In the genomic region with DNA sequence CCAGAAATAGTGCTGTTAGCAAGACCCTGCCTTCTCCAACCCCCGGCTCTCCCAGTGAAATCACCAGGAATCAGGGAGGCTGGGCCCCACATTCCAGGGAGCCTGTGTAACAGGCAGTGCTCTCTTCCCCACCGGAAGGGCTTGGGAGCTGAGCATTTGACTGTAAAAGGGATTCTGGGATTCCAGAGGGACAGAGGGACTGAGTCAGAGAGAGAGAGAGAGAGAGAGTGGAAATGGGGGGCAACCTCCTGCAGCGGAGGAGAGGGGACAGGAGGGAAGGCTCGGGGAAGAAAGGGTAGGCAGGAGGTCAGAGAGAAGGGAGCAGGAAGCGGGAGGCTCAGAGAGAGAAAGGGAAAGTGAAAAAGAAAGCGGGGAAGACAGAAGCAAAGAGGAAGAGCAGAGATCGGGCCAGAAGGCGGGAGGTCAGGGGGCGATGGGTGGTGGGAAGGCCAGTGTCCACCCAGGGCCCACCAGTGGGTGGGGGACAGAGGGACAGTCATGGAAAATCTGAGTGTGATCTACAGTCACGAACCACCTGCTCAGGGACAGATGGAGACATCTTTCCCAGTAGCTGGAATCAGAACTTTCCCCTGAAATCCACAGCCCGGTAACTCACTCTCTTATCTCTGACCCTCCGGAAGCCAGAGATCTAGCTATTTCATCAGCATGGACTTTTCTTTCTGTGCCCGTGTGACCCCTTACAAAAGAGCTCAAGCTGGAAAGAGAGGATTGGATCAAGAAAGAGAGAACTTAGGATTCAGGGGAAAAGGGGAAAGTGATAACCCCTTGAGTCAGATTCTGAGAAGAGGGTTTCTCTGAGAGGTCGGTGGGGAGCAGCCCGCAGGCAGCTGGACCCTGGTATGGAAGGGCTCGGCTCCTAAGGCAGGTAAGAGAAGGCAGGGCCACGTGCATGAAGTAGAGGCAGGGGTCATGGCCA, we compare ENCODE assay signal across 1 cellular context.
TF ChIP-seq lines count a peak whose summit lies in the region.

No MANE protein-coding gene starts in this region.

TF ChIP-seq in HepG2, 621 proteins besides CTCF, POLR2A, EP300 and RAD21 (continued from another document and continues in another):
- TF ChIP-seq, protein P1, sequence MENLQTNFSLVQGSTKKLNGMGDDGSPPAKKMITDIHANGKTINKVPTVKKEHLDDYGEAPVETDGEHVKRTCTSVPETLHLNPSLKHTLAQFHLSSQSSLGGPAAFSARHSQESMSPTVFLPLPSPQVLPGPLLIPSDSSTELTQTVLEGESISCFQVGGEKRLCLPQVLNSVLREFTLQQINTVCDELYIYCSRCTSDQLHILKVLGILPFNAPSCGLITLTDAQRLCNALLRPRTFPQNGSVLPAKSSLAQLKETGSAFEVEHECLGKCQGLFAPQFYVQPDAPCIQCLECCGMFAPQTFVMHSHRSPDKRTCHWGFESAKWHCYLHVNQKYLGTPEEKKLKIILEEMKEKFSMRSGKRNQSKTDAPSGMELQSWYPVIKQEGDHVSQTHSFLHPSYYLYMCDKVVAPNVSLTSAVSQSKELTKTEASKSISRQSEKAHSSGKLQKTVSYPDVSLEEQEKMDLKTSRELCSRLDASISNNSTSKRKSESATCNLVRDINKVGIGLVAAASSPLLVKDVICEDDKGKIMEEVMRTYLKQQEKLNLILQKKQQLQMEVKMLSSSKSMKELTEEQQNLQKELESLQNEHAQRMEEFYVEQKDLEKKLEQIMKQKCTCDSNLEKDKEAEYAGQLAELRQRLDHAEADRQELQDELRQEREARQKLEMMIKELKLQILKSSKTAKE (CRISPR knock-in tag; IDR thresholded peaks at IDR 0.05; ENCODE audit: borderline replicate concordance): peak; percentile 25; the same call in 1 of the 2 replicates
- no peak for TF ChIP-seq ZNF224 (CRISPR knock-in tag; IDR thresholded peaks at IDR 0.05)
- TF ChIP-seq, protein P2, sequence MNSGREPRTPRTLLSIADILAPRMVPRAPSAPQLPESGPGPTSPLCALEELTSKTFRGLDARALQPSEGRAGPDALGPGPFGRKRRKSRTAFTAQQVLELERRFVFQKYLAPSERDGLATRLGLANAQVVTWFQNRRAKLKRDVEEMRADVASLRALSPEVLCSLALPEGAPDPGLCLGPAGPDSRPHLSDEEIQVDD (CRISPR knock-in tag; IDR thresholded peaks at IDR 0.05; ENCODE audit: borderline replicate concordance): no peak
- TF ChIP-seq NFRKB (IDR thresholded peaks at IDR 0.05): no peak; the same call in 1 of the 2 replicates
- TF ChIP-seq, protein P3, sequence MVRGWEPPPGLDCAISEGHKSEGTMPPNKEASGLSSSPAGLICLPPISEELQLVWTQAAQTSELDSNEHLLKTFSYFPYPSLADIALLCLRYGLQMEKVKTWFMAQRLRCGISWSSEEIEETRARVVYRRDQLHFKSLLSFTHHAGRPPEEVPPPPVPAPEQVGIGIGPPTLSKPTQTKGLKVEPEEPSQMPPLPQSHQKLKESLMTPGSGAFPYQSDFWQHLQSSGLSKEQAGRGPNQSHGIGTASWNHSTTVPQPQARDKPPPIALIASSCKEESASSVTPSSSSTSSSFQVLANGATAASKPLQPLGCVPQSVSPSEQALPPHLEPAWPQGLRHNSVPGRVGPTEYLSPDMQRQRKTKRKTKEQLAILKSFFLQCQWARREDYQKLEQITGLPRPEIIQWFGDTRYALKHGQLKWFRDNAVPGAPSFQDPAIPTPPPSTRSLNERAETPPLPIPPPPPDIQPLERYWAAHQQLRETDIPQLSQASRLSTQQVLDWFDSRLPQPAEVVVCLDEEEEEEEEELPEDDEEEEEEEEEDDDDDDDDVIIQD (CRISPR knock-in tag; IDR thresholded peaks at IDR 0.05; ENCODE audit: low read depth): 0 out of 2 replicates have a peak, but pooled peaks have one; percentile 52
- TF ChIP-seq, protein P4, sequence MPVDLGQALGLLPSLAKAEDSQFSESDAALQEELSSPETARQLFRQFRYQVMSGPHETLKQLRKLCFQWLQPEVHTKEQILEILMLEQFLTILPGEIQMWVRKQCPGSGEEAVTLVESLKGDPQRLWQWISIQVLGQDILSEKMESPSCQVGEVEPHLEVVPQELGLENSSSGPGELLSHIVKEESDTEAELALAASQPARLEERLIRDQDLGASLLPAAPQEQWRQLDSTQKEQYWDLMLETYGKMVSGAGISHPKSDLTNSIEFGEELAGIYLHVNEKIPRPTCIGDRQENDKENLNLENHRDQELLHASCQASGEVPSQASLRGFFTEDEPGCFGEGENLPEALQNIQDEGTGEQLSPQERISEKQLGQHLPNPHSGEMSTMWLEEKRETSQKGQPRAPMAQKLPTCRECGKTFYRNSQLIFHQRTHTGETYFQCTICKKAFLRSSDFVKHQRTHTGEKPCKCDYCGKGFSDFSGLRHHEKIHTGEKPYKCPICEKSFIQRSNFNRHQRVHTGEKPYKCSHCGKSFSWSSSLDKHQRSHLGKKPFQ (CRISPR knock-in tag; IDR thresholded peaks at IDR 0.05; ENCODE audit: insufficient replicate concordance): no peak
- peak; percentile 32; the same call in 1 of the 2 replicates for TF ChIP-seq MAZ (IDR thresholded peaks at IDR 0.05; ENCODE audit: borderline replicate concordance, low read depth, low read length)
- 0 out of 2 replicates have a peak, but pooled peaks have one; percentile 50 for TF ChIP-seq MAZ (CRISPR knock-in tag; IDR thresholded peaks at IDR 0.05; ENCODE audit: low read depth)
- TF ChIP-seq ZNF225 (CRISPR knock-in tag; IDR thresholded peaks at IDR 0.05): no peak
- TF ChIP-seq, protein P5, sequence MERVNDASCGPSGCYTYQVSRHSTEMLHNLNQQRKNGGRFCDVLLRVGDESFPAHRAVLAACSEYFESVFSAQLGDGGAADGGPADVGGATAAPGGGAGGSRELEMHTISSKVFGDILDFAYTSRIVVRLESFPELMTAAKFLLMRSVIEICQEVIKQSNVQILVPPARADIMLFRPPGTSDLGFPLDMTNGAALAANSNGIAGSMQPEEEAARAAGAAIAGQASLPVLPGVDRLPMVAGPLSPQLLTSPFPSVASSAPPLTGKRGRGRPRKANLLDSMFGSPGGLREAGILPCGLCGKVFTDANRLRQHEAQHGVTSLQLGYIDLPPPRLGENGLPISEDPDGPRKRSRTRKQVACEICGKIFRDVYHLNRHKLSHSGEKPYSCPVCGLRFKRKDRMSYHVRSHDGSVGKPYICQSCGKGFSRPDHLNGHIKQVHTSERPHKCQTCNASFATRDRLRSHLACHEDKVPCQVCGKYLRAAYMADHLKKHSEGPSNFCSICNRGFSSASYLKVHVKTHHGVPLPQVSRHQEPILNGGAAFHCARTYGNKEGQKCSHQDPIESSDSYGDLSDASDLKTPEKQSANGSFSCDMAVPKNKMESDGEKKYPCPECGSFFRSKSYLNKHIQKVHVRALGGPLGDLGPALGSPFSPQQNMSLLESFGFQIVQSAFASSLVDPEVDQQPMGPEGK (CRISPR knock-in tag; IDR thresholded peaks at IDR 0.05): peak; percentile 61
- TF ChIP-seq, protein P6, sequence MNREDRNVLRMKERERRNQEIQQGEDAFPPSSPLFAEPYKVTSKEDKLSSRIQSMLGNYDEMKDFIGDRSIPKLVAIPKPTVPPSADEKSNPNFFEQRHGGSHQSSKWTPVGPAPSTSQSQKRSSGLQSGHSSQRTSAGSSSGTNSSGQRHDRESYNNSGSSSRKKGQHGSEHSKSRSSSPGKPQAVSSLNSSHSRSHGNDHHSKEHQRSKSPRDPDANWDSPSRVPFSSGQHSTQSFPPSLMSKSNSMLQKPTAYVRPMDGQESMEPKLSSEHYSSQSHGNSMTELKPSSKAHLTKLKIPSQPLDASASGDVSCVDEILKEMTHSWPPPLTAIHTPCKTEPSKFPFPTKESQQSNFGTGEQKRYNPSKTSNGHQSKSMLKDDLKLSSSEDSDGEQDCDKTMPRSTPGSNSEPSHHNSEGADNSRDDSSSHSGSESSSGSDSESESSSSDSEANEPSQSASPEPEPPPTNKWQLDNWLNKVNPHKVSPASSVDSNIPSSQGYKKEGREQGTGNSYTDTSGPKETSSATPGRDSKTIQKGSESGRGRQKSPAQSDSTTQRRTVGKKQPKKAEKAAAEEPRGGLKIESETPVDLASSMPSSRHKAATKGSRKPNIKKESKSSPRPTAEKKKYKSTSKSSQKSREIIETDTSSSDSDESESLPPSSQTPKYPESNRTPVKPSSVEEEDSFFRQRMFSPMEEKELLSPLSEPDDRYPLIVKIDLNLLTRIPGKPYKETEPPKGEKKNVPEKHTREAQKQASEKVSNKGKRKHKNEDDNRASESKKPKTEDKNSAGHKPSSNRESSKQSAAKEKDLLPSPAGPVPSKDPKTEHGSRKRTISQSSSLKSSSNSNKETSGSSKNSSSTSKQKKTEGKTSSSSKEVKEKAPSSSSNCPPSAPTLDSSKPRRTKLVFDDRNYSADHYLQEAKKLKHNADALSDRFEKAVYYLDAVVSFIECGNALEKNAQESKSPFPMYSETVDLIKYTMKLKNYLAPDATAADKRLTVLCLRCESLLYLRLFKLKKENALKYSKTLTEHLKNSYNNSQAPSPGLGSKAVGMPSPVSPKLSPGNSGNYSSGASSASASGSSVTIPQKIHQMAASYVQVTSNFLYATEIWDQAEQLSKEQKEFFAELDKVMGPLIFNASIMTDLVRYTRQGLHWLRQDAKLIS (CRISPR knock-in tag; IDR thresholded peaks at IDR 0.05): no peak
- TF ChIP-seq ARNT2 (CRISPR knock-in tag; IDR thresholded peaks at IDR 0.05; ENCODE audit: low read depth): no peak
- TF ChIP-seq SMAD9 (CRISPR knock-in tag; IDR thresholded peaks at IDR 0.05): no peak
- TF ChIP-seq SALL1 (CRISPR knock-in tag; IDR thresholded peaks at IDR 0.05): peak; percentile 79
- no peak for TF ChIP-seq XBP1 (CRISPR knock-in tag; IDR thresholded peaks at IDR 0.05)
- TF ChIP-seq, protein P7, sequence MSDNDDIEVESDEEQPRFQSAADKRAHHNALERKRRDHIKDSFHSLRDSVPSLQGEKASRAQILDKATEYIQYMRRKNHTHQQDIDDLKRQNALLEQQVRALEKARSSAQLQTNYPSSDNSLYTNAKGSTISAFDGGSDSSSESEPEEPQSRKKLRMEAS (IDR thresholded peaks at IDR 0.05): 0 out of 2 replicates have a peak, but pooled peaks have one; percentile 11
- no peak for TF ChIP-seq ZNF136 (CRISPR knock-in tag; IDR thresholded peaks at IDR 0.05; ENCODE audit: low read depth)
- no peak for TF ChIP-seq ZNF468 (CRISPR knock-in tag; IDR thresholded peaks at IDR 0.05)
- TF ChIP-seq, protein P8, sequence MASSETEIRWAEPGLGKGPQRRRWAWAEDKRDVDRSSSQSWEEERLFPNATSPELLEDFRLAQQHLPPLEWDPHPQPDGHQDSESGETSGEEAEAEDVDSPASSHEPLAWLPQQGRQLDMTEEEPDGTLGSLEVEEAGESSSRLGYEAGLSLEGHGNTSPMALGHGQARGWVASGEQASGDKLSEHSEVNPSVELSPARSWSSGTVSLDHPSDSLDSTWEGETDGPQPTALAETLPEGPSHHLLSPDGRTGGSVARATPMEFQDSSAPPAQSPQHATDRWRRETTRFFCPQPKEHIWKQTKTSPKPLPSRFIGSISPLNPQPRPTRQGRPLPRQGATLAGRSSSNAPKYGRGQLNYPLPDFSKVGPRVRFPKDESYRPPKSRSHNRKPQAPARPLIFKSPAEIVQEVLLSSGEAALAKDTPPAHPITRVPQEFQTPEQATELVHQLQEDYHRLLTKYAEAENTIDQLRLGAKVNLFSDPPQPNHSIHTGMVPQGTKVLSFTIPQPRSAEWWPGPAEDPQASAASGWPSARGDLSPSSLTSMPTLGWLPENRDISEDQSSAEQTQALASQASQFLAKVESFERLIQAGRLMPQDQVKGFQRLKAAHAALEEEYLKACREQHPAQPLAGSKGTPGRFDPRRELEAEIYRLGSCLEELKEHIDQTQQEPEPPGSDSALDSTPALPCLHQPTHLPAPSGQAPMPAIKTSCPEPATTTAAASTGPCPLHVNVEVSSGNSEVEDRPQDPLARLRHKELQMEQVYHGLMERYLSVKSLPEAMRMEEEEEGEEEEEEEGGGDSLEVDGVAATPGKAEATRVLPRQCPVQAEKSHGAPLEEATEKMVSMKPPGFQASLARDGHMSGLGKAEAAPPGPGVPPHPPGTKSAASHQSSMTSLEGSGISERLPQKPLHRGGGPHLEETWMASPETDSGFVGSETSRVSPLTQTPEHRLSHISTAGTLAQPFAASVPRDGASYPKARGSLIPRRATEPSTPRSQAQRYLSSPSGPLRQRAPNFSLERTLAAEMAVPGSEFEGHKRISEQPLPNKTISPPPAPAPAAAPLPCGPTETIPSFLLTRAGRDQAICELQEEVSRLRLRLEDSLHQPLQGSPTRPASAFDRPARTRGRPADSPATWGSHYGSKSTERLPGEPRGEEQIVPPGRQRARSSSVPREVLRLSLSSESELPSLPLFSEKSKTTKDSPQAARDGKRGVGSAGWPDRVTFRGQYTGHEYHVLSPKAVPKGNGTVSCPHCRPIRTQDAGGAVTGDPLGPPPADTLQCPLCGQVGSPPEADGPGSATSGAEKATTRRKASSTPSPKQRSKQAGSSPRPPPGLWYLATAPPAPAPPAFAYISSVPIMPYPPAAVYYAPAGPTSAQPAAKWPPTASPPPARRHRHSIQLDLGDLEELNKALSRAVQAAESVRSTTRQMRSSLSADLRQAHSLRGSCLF (CRISPR knock-in tag; IDR thresholded peaks at IDR 0.05; ENCODE audit: borderline replicate concordance): no peak
- TF ChIP-seq, protein P9, sequence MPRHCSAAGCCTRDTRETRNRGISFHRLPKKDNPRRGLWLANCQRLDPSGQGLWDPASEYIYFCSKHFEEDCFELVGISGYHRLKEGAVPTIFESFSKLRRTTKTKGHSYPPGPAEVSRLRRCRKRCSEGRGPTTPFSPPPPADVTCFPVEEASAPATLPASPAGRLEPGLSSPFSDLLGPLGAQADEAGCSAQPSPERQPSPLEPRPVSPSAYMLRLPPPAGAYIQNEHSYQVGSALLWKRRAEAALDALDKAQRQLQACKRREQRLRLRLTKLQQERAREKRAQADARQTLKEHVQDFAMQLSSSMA (CRISPR knock-in tag; IDR thresholded peaks at IDR 0.05): 0 out of 2 replicates have a peak, but pooled peaks have one; percentile 46
- peak; percentile 39 for TF ChIP-seq TBL1XR1 (IDR thresholded peaks at IDR 0.05; ENCODE audit: borderline replicate concordance, low read length, partially characterized antibody)
- peak; percentile 56; the same call in 1 of the 2 replicates for TF ChIP-seq ELF3 (CRISPR knock-in tag; IDR thresholded peaks at IDR 0.05)
- TF ChIP-seq ZNF34 (CRISPR knock-in tag; IDR thresholded peaks at IDR 0.05; ENCODE audit: borderline replicate concordance): no peak
- no peak for TF ChIP-seq TAF15 (IDR thresholded peaks at IDR 0.05; ENCODE audit: low read depth, low read length, poor library complexity, severe bottlenecking)
- TF ChIP-seq MZF1 (CRISPR knock-in tag; IDR thresholded peaks at IDR 0.05; ENCODE audit: borderline replicate concordance): no peak
- TF ChIP-seq KDM6A (CRISPR knock-in tag; IDR thresholded peaks at IDR 0.05; ENCODE audit: low read depth): peak; percentile 74
- TF ChIP-seq, protein P10, sequence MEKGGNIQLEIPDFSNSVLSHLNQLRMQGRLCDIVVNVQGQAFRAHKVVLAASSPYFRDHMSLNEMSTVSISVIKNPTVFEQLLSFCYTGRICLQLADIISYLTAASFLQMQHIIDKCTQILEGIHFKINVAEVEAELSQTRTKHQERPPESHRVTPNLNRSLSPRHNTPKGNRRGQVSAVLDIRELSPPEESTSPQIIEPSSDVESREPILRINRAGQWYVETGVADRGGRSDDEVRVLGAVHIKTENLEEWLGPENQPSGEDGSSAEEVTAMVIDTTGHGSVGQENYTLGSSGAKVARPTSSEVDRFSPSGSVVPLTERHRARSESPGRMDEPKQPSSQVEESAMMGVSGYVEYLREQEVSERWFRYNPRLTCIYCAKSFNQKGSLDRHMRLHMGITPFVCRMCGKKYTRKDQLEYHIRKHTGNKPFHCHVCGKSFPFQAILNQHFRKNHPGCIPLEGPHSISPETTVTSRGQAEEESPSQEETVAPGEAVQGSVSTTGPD (CRISPR knock-in tag; IDR thresholded peaks at IDR 0.05): no peak
